8 cellular contexts compared by ENCODE assay signal in the genomic region with DNA sequence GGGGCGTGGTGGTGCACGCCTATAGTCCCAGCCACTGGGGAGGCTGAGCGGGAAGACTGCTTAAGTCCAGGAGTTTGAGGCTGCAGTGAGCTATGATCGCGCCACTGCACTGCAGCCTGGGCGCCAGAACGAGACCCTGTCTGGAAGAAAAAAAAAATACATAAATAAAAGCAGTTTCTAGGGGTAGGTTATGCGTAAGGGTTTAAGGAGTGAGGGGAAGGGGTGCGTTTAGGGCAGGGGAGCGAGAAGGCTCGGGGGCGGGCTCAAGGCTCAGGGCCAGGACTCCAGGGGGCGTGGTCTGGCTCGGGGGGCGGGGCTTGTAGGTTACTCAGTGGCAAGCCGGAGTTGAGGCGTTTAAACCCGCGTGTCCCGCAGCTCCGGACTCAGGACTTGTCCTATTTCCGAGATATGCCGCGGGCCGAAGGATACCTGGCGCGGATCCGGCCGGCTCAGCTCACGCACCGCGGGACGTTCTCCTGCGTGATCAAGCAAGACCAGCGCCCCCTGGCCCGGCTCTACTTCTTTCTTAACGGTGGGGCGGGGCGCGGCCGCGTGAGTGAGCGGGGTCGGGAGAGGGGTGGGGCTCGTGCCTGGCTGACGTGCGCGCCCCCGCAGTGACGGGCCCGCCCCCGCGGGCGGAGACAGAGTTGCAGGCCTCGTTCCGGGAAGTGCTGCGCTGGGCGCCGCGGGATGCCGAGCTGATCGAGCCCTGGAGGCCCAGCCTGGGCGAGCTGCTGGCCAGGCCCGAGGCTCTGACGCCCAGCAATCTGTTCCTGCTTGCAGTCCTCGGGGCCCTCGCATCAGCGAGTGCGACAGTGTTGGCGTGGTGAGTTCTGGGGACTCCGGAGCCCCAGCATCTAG. TPM values are rescaled to one million over a fixed set of nuclear protein-coding genes. Genes with fewer than 3 reads are reported as not detected.
DNase-seq lines count a peak whose midpoint lies in the region; ATAC-seq and TF ChIP-seq lines count a peak whose summit lies in the region.

No MANE protein-coding gene starts in this region.

- H3K9ac ChIP-seq in mammary epithelial cell (ENCODE audit: insufficient read depth, low read length) = peak overlapping the region; percentile 67

- no peaks in the 10 kb centered on the region for H3K27me3 ChIP-seq in mammary epithelial cell (ENCODE audit: insufficient read depth, low read length)

- H4K20me1 ChIP-seq in mammary epithelial cell (ENCODE audit: insufficient read depth, low read length) = no peaks in the 10 kb centered on the region

- peaks cover 23% of the 10 kb centered on the region for H3K4me1 ChIP-seq in mammary epithelial cell (ENCODE audit: insufficient read depth, low read length)

- peak; percentile 50 for TF ChIP-seq CTCF in GM12875 (IDR thresholded peaks at IDR 0.05; ENCODE audit: borderline replicate concordance, insufficient read depth, low read depth, low read length)
- TF ChIP-seq CTCF in WI38 (IDR thresholded peaks at IDR 0.05; ENCODE audit: low read depth, low read length) = peak; percentile 19; the same call in 1 of the 2 replicates
- peak in 1 of 2 donors; percentile 58 for TF ChIP-seq CTCF in mammary epithelial cell (conservative IDR thresholded peaks at IDR 0.05 in 1 of 2, IDR thresholded peaks at IDR 0.05 in 1 of 2; ENCODE audit: extremely low read depth in 1 of 2, insufficient read depth in 1 of 2, low read depth in 1 of 2, low read length in 2 of 2)

- CTCF ChIA-PET in mammary epithelial cell (lab: Charles Lee; ENCODE audit: low non-redundant PET) = interaction anchor here (0.6 kb wide), 1 partner anchor 296 kb away, joined by 3 read pairs; no protein-coding TSS in a partner anchor

- H2AFZ ChIP-seq in mammary epithelial cell (ENCODE audit: low read depth, low read length) = peak overlapping the region; percentile 78

- no peaks in the 10 kb centered on the region for H3K79me2 ChIP-seq in mammary epithelial cell (ENCODE audit: insufficient read depth, low read length)

- WGBS in mammary epithelial cell (ENCODE audit: low coverage, missing lambda C conversion rate) = 1% methylated on average over 16 of the region's 71 CpGs

- peak overlapping the region; percentile 90 for H3K4me3 ChIP-seq in GM12875 (ENCODE audit: low read depth, low read length)
- peak overlapping the region; percentile 65 for H3K4me3 ChIP-seq in WI38 (ENCODE audit: low read depth, low read length)
- H3K4me3 ChIP-seq in mammary epithelial cell (replicated peaks in 1 of 3; ENCODE audit: insufficient read depth in 1 of 3, low read depth in 2 of 3, low read length in 3 of 3) = peak overlapping the region; percentile 76 to 88 (median 82)

- ATAC-seq in HG02798 (IDR thresholded peaks at IDR 0.05; ENCODE audit: poor library complexity, unreplicated experiment) = peak; percentile 94

- peak overlapping the region; percentile 95 for H3K4me2 ChIP-seq in mammary epithelial cell (ENCODE audit: insufficient read depth, low read depth, low read length)

- dilution Hi-C loops in mammary epithelial cell (cut with HindIII; ENCODE audit: low sequenced_read_pairs) = no loop called here

- DNase-seq in NCI-H2029 treated with DMSO at 0.1 percent for 48 hours (lab: John Stamatoyannopoulos, UW) (peak; percentile 11), mammary epithelial cell (peak; percentile 89), inferior parietal cortex (ENCODE audit: extremely low spot score) (peak; percentile 87), smooth muscle cell of the brain vasculature (ENCODE audit: low read depth, low spot score) (peak; percentile 91), DMS53 treated with DMSO at 0.1 percent for 48 hours (lab: John Stamatoyannopoulos, UW; ENCODE audit: unreplicated experiment) (no peak)

- BruUV-seq in mammary epithelial cell (replicated peaks; lab: Mats Ljungman, UMichigan) = no TSS peak

- intact Hi-C loops in mammary epithelial cell (cut with micrococcal nuclease) = loop anchor here (1.0 kb wide), 1 partner anchor 16 kb away; no protein-coding TSS in a partner anchor

- in situ Hi-C loops in mammary epithelial cell (cut with MboI; ENCODE audit: low sequenced_read_pairs in 2 of 2) = no loop called here

- H3K36me3 ChIP-seq in mammary epithelial cell (ENCODE audit: insufficient read depth, low read length) = peaks cover 15% of the 10 kb centered on the region

- no peaks in the 10 kb centered on the region for H3K9me3 ChIP-seq in mammary epithelial cell (replicated peaks; ENCODE audit: insufficient read depth, low read length)

- peak overlapping the region; percentile 56 for H3K27ac ChIP-seq in mammary epithelial cell (ENCODE audit: insufficient read depth, low read depth, low read length)

RNA-seq across cellular contexts. Expression of a gene that starts 10.8 kb away (rescaled TPM):
- 10 to 100 TPM in 1 of 2 donors, 1 to 10 TPM in 1; 3.7 to 16.1 TPM for total RNA-seq in mammary epithelial cell
- 5.2 TPM for polyA plus RNA-seq in mammary epithelial cell
- 1.2 TPM for polyA minus RNA-seq in mammary epithelial cell

RNA-seq across cellular contexts. Expression of a gene that starts 19.9 kb away (rescaled TPM):
- total RNA-seq in mammary epithelial cell = under 1 TPM in 1 of 2 donors, not detected in 1; 0.82 TPM
- 0.05 TPM for polyA plus RNA-seq in mammary epithelial cell
- polyA minus RNA-seq in mammary epithelial cell = not detected

RNA-seq across cellular contexts. Expression of a gene that starts 47.8 kb away (rescaled TPM):
- under 1 TPM; under 0.01 to 0.31 TPM for total RNA-seq in mammary epithelial cell
- 1.2 TPM for polyA plus RNA-seq in mammary epithelial cell
- polyA minus RNA-seq in mammary epithelial cell = 19.9 TPM

RNA-seq across cellular contexts. Expression of a gene that starts 57.1 kb away (rescaled TPM):
- total RNA-seq in mammary epithelial cell = not detected
- 0.08 TPM for polyA plus RNA-seq in mammary epithelial cell
- polyA minus RNA-seq in mammary epithelial cell = not detected

RNA-seq across cellular contexts. Expression of a gene that starts 57.3 kb away (rescaled TPM):
- not detected for total RNA-seq in mammary epithelial cell
- 0.03 TPM for polyA plus RNA-seq in mammary epithelial cell
- polyA minus RNA-seq in mammary epithelial cell = not detected
